23 cellular contexts compared by ENCODE assay signal in the genomic region with DNA sequence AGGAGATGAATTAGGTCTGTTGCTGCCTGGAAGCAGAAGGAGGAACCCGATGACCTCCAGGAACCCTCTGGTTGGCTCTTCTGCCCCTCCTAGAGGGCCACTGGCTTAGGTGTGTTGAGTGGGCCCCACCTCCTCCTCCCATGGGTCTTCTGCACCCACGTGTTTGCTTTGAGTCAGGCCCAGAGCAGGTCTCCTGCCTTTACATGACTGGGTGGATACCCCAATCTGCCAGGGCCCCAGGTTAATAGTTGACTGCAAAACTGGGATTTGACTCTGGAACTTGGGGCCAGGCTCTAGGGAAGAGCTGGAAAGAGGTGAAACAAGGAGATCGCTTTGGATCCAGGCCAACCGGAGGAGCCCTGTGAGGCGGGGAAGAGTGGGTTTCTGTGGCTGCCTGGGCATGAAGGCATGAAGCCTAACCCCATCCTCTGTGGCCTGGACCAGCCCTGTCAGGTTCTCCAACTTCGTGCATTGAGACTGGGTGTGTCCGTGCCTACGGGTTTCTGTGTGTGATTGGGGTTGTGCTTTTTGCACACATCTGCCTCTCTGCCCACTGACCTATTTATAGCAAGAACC. TPM values are rescaled to one million over a fixed set of nuclear protein-coding genes. Genes with fewer than 3 reads are reported as not detected.
A peak's percentile ranks its signal among the peaks of the same experiment; 100 is the strongest.
DNase-seq lines count a peak whose midpoint lies in the region; ATAC-seq, FAIRE-seq and TF ChIP-seq lines count a peak whose summit lies in the region.
"Had no signal": no experiment of that assay in that cellular context is flagged by ENCODE, and none has a peak within 500 bp of the region (broad histone marks: within the 10 kb centered on the region; RNA-seq: fewer than 3 reads in every experiment).

No MANE protein-coding gene starts in this region.

- H3K9me3 ChIP-seq in heart left ventricle (no peaks in the 10 kb centered on the region), right atrium auricular region (no peaks in the 10 kb centered on the region), Peyer's patch (no peaks in the 10 kb centered on the region), kidney (ENCODE audit: control insufficient read depth in 1 of 2, low read length in 2 of 2) (no peaks in the 10 kb centered on the region), PC-9 (ENCODE audit: insufficient read depth, low read depth) (no peaks in the 10 kb centered on the region)
- H3K9me3 ChIP-seq: neutrophil, sigmoid colon had no signal

- BruUV-seq in PC-9 (replicated peaks; lab: Mats Ljungman, UMichigan), result no TSS peak

- no peak overlapping the region for H3K4me3 ChIP-seq in heart left ventricle
- no peak overlapping the region for H3K4me3 ChIP-seq in right atrium auricular region
- no peak overlapping the region for H3K4me3 ChIP-seq in Peyer's patch
- H3K4me3 ChIP-seq in kidney (ENCODE audit: low read length in 2 of 2), result no peak overlapping the region
- H3K4me3 ChIP-seq in PC-9, result no peak overlapping the region
- H3K4me3 ChIP-seq: sigmoid colon had no signal

- no peak overlapping the region for H2AFZ ChIP-seq in PC-9

- no peak for TF ChIP-seq CTCF in heart left ventricle (IDR thresholded peaks at IDR 0.05)
- TF ChIP-seq CTCF in right atrium auricular region (IDR thresholded peaks at IDR 0.05), result no peak
- peak in 1 of 6 experiments; percentile 1 for TF ChIP-seq CTCF in Peyer's patch (IDR thresholded peaks at IDR 0.05)
- no peak for TF ChIP-seq CTCF in kidney (IDR thresholded peaks at IDR 0.05; ENCODE audit: borderline replicate concordance, extremely low read depth, insufficient read depth)
- TF ChIP-seq CTCF in type B pancreatic cell (conservative IDR thresholded peaks at IDR 0.05), result no peak
- TF ChIP-seq CTCF in PC-9 (conservative IDR thresholded peaks at IDR 0.05), result no peak

- TF ChIP-seq POLR2A in heart left ventricle (IDR thresholded peaks at IDR 0.05) (no peak), Peyer's patch (IDR thresholded peaks at IDR 0.05) (no peak)

- intact Hi-C loops in heart left ventricle (cut with DNase I), result loop anchor here in 8 of 10 donors (2.0 to 5.0 kb wide), 4 partner anchors 60 to 155 kb away; no protein-coding TSS in a partner anchor
- intact Hi-C loops in kidney (cut with DNase I), result no loop called here
- intact Hi-C loops in PC-9 (cut with micrococcal nuclease; ENCODE audit: unreplicated experiment), result loop anchor here (5.0 kb wide), 1 partner anchor 45 kb away; no protein-coding TSS in a partner anchor

- WGBS in heart left ventricle, 4 donors, result 65 to 86% (median 73%) methylated on average over 7 to 8 of the region's 8 CpGs

- FAIRE-seq in kidney (lab: Jason Lieb, UNC), result no peak

- no peaks in the 10 kb centered on the region for H3K36me3 Mint-ChIP-seq in type B pancreatic cell
- H3K36me3 Mint-ChIP-seq: activated naive CD8-positive, alpha-beta T cell; CD8-positive, alpha-beta T cell; memory B cell had no signal

- ATAC-seq in heart left ventricle (peak in 3 of 4 donors; percentile 8 to 21 (median 9)), HG03108 (IDR thresholded peaks at IDR 0.05; ENCODE audit: unreplicated experiment) (no peak)
- ATAC-seq: CD8-positive, alpha-beta T cell had no signal

- H3K27me3 ChIP-seq in heart left ventricle (no peaks in the 10 kb centered on the region), right atrium auricular region (no peaks in the 10 kb centered on the region), Peyer's patch (no peaks in the 10 kb centered on the region), PC-9 (ENCODE audit: insufficient read depth, low read depth) (peaks cover 9% of the 10 kb centered on the region; the same call in 1 of the 2 replicates)

- no peaks in the 10 kb centered on the region for H3K9me2 ChIP-seq in PC-9 (ENCODE audit: insufficient read depth)

- H3K36me3 ChIP-seq in heart left ventricle, result no peaks in the 10 kb centered on the region
- H3K36me3 ChIP-seq in right atrium auricular region, result no peaks in the 10 kb centered on the region
- no peaks in the 10 kb centered on the region for H3K36me3 ChIP-seq in Peyer's patch
- peaks cover 0 to 3% of the 10 kb centered on the region in 2 donors for H3K36me3 ChIP-seq in kidney (ENCODE audit: control insufficient read depth in 1 of 2, insufficient read depth in 2 of 2, low read length in 2 of 2)
- H3K36me3 ChIP-seq in PC-9 (ENCODE audit: low read depth), result no peaks in the 10 kb centered on the region
- H3K36me3 ChIP-seq: brain microvascular endothelial cell, neutrophil, sigmoid colon had no signal

- H3K4me1 Mint-ChIP-seq in type B pancreatic cell (ENCODE audit: unreplicated experiment), result peaks cover 7% of the 10 kb centered on the region

- no peaks in the 10 kb centered on the region for H3K79me2 ChIP-seq in PC-9 (ENCODE audit: low read depth)

- H3F3A ChIP-seq in PC-9 (ENCODE audit: insufficient read depth, low read depth), result no peaks in the 10 kb centered on the region

- POLR2A ChIA-PET in PC-9 (lab: Charles Lee; ENCODE audit: unreplicated experiment), result interaction anchor here (0.7 kb wide), 1 partner anchor 45 kb away, joined by 3 read pairs; no protein-coding TSS in a partner anchor

- CTCF ChIA-PET in PC-9 (lab: Charles Lee), result no interaction called here

- peaks cover 0 to 26% (median 4%) of the 10 kb centered on the region in 12 donors for H3K4me1 ChIP-seq in heart left ventricle
- H3K4me1 ChIP-seq in right atrium auricular region, result peaks cover 0 to 11% of the 10 kb centered on the region in 2 donors
- H3K4me1 ChIP-seq in Peyer's patch, result peaks cover 0 to 41% (median 3%) of the 10 kb centered on the region in 4 donors
- H3K4me1 ChIP-seq in kidney (ENCODE audit: control insufficient read depth in 1 of 2, insufficient read depth in 1 of 2, low read depth in 1 of 2, low read length in 2 of 2), result peaks cover 30 to 32% of the 10 kb centered on the region in 2 donors
- H3K4me1 ChIP-seq in PC-9 (replicated peaks; ENCODE audit: insufficient read depth), result no peaks in the 10 kb centered on the region
- H3K4me1 ChIP-seq: sigmoid colon had no signal

- no peaks in the 10 kb centered on the region for H3K9me3 Mint-ChIP-seq in type B pancreatic cell
- H3K9me3 Mint-ChIP-seq: activated T-cell treated with anti-CD3 and anti-CD28 coated beads, Interleukin-2, amount 50 U/mL, for 24 hours; CD8-positive, alpha-beta T cell; memory B cell had no signal

- H3K4me2 ChIP-seq in PC-9, result no peak overlapping the region
- H3K4me2 ChIP-seq: KMS-11 had no signal

- H4K20me1 ChIP-seq in PC-9 (ENCODE audit: insufficient read depth), result no peaks in the 10 kb centered on the region

- peak overlapping the region; percentile 58 for H3K27ac Mint-ChIP-seq in type B pancreatic cell
- H3K27ac Mint-ChIP-seq: activated naive CD8-positive, alpha-beta T cell; activated T-cell treated with anti-CD3 and anti-CD28 coated beads, Interleukin-2, amount 50 U/mL, for 24 hours; CD8-positive, alpha-beta T cell; memory B cell had no signal

- H3K27me3 Mint-ChIP-seq in type B pancreatic cell, result peaks cover 6% of the 10 kb centered on the region

- H3K27ac ChIP-seq in heart left ventricle, result no peak overlapping the region
- H3K27ac ChIP-seq in right atrium auricular region, result no peak overlapping the region
- peak overlapping the region in 3 of 4 donors; percentile 60 to 98 (median 93) for H3K27ac ChIP-seq in Peyer's patch
- H3K27ac ChIP-seq in kidney (ENCODE audit: low read depth in 2 of 2, low read length in 2 of 2), result peak overlapping the region in 1 of 2 donors; percentile 86
- H3K27ac ChIP-seq in PC-9, result no peak overlapping the region
- H3K27ac ChIP-seq: brain microvascular endothelial cell, HL-60, KMS-11, neutrophil, sigmoid colon had no signal

- DNase-seq in heart left ventricle, result no peak
- no peak for DNase-seq in right atrium auricular region (ENCODE audit: low spot score)
- peak in 2 of 3 donors; percentile 69 to 73 for DNase-seq in Peyer's patch
- DNase-seq in kidney, result peak; percentile 90
- DNase-seq in type B pancreatic cell (ENCODE audit: extremely low spot score, unreplicated experiment), result no peak
- DNase-seq in NCI-H1105 treated with DMSO at 0.1 percent for 48 hours (lab: John Stamatoyannopoulos, UW), result no peak
- DNase-seq in PC-9, result no peak
- DNase-seq: activated CD4-positive, alpha-beta T cell treated with anti-CD3 and anti-CD28 coated beads, Interleukin-2, amount 50 U/mL, for 1 hour; activated T-cell treated with anti-CD3 and anti-CD28 coated beads, Interleukin-2, amount 50 U/mL, for 24 hours; brain microvascular endothelial cell; CD8-positive, alpha-beta T cell; NCI-H1436 treated with DMSO at 0.1 percent for 48 hours; NCI-H345; sigmoid colon; stimulated activated naive CD4-positive, alpha-beta T cell had no signal

- no peak overlapping the region for H3K9ac ChIP-seq in kidney (ENCODE audit: low read length in 2 of 2)
- H3K9ac ChIP-seq: KMS-11 had no signal

- no peak overlapping the region for H3K4me3 Mint-ChIP-seq in type B pancreatic cell
- H3K4me3 Mint-ChIP-seq: activated naive CD8-positive, alpha-beta T cell; activated T-cell treated with anti-CD3 and anti-CD28 coated beads, Interleukin-2, amount 50 U/mL, for 24 hours; CD8-positive, alpha-beta T cell; memory B cell had no signal

RNA-seq across cellular contexts. Expression of gene LAD1, which starts 7.8 kb away (rescaled TPM):
- 10 to 100 TPM in 2 of 9 donors, 1 to 10 TPM in 7; 2.0 to 99.2 (median 6.4) TPM for total RNA-seq in heart left ventricle
- polyA plus RNA-seq in heart left ventricle, result 10 to 100 TPM in 1 of 2 donors, 1 to 10 TPM in 1; 6.9 to 49.3 TPM
- total RNA-seq in right atrium auricular region, result 1 to 10 TPM; 1.4 to 8.8 TPM
- 100 to 1,000 TPM; 106 to 224 (median 192) TPM for total RNA-seq in Peyer's patch
- total RNA-seq in kidney, result 72.6 TPM
- 70.7 TPM for polyA plus RNA-seq in kidney (ENCODE audit: insufficient read depth, low read depth, low replicate concordance)
- total RNA-seq in type B pancreatic cell (ENCODE audit: low replicate concordance), result 41.2 and 79.5 TPM in 2 replicates
- 54.7 and 61.6 TPM in 2 replicates for total RNA-seq in PC-9 (2021)
- total RNA-seq: CD8-positive, alpha-beta T cell; sigmoid colon had no signal

RNA-seq across cellular contexts. Expression of gene TNNI1, which starts 14.6 kb away (rescaled TPM):
- total RNA-seq in heart left ventricle (10 to 100 TPM in 3 of 9 donors, 1 to 10 TPM in 6; 1.6 to 64.5 (median 8.1) TPM), right atrium auricular region (100 to 1,000 TPM in 1 of 2 donors, 10 to 100 TPM in 1; 17.5 to 177 TPM), Peyer's patch (under 1 TPM in 1 of 4 donors, not detected in 3; 0.13 TPM), kidney (not detected), type B pancreatic cell (ENCODE audit: low replicate concordance) (0.12 and 6.1 TPM in 2 replicates), PC-9 (2021) (not detected in 2 replicates)
- polyA plus RNA-seq in heart left ventricle (10 to 100 TPM; 25.0 to 27.9 TPM), kidney (ENCODE audit: insufficient read depth, low read depth, low replicate concordance) (17.7 TPM)
- total RNA-seq: CD8-positive, alpha-beta T cell; sigmoid colon; SK-MEL-5 had no signal
- polyA plus RNA-seq: urinary bladder had no signal

RNA-seq across cellular contexts. Expression of gene TNNT2, which starts 29.4 kb away (rescaled TPM):
- 1,000 to 10,000 TPM; 5,987 to 9,948 (median 7,621) TPM for total RNA-seq in heart left ventricle
- polyA plus RNA-seq in heart left ventricle, result over 10,000 TPM in 1 of 2 donors, 1,000 to 10,000 TPM in 1; 9,964 to 28,496 TPM
- total RNA-seq in right atrium auricular region, result over 10,000 TPM in 1 of 2 donors, 1,000 to 10,000 TPM in 1; 4,112 to 12,321 TPM
- total RNA-seq in Peyer's patch, result 1 to 10 TPM in 1 of 4 donors, under 1 TPM in 1, not detected in 2; 0.40 to 3.7 TPM
- total RNA-seq in kidney, result 2.1 TPM
- 117 TPM for polyA plus RNA-seq in kidney (ENCODE audit: insufficient read depth, low read depth, low replicate concordance)
- total RNA-seq in type B pancreatic cell (ENCODE audit: low replicate concordance), result 21.3 and 63.9 TPM in 2 replicates
- total RNA-seq in PC-9 (2021), result 4.8 and 6.4 TPM in 2 replicates
- total RNA-seq: CD8-positive, alpha-beta T cell; SK-MEL-5 had no signal

Comparison
In these comparisons a context has a peak if more than half of its experiments do, and no peak if none do; other contexts are left out.
1. DNase-seq: peak in Peyer's patch (2 of 3) and kidney (single experiment); none in heart left ventricle (0 of 5), right atrium auricular region (single experiment), type B pancreatic cell (single experiment), NCI-H1105 treated with DMSO at 0.1 percent for 48 hours (single experiment) and PC-9 (0 of 2).
2. H3K27ac ChIP-seq: peak in Peyer's patch (3 of 4); none in heart left ventricle (0 of 12), right atrium auricular region (0 of 2) and PC-9 (single experiment).
3. RNA of gene TNNT2, which starts 29.4 kb away (total RNA-seq): 4,112 to 12,321 TPM in right atrium auricular region and 5,987 to 9,948 TPM in heart left ventricle; 21.3 to 63.9 TPM in type B pancreatic cell, 4.8 to 6.4 TPM in PC-9, 2.1 TPM in kidney (single experiment) and 0.40 to 3.7 TPM in Peyer's patch; every median in the first group is over 10 times any median in the second.